8 cellular contexts compared by ENCODE assay signal in genomic region chr11:44950625-44951472, GRCh38. TPM values are rescaled to one million over a fixed set of nuclear protein-coding genes. Genes with fewer than 3 reads are reported as not detected.
DNase-seq lines count a peak whose midpoint lies in the region; ATAC-seq and TF ChIP-seq lines count a peak whose summit lies in the region.

TP53I11 (minus strand) TSS chr11:44950883; CDS start chr11:44938335, 12,548 bp downstream.

- H3K27me3 Mint-ChIP-seq in activated CD4-positive, alpha-beta T cell treated with anti-CD3 and anti-CD28 coated beads, Interleukin-2, amount 10 ng/mL, durations not matched to agents 7 days and 5 days = peaks cover 23% of the 10 kb centered on the region

- H3K4me3 Mint-ChIP-seq in activated CD4-positive, alpha-beta T cell treated with anti-CD3 and anti-CD28 coated beads, Interleukin-2, amount 10 ng/mL, durations not matched to agents 7 days and 5 days = peak within 1 kb of the TSS; percentile 53

- TF ChIP-seq CTCF in lower lobe of right lung (IDR thresholded peaks at IDR 0.05) = peak; percentile 80

- in situ Hi-C loops in G401 (cut with HindIII; ENCODE audit: low sequenced_read_pairs) = no loop called here

- CTCF ChIA-PET in activated CD4-positive, alpha-beta T cell treated with anti-CD3 and anti-CD28 coated beads, Interleukin-2, amount 10 ng/mL, durations not matched to agents 7 days and 5 days (lab: Charles Lee) = interaction anchor here (1.0 to 1.4 kb wide), 4 partner anchors 8 to 185 kb away, joined by 3 to 6 read pairs (median 3); no protein-coding TSS in a partner anchor

- H3K27ac ChIP-seq in lower lobe of right lung = peak within 1 kb of the TSS; percentile 84

- peak; percentile 93 to 94 for ATAC-seq in lower lobe of right lung
- ATAC-seq in HG02588 (IDR thresholded peaks at IDR 0.05; ENCODE audit: unreplicated experiment) = no peak
- no peak for ATAC-seq in GM18505 (IDR thresholded peaks at IDR 0.05; ENCODE audit: unreplicated experiment)

- peak within 1 kb of the TSS; percentile 90 for H3K4me3 ChIP-seq in lower lobe of right lung

- POLR2A ChIA-PET in activated CD4-positive, alpha-beta T cell treated with anti-CD3 and anti-CD28 coated beads, Interleukin-2, amount 10 ng/mL, durations not matched to agents 7 days and 5 days (lab: Charles Lee) = no interaction called here

- no peak within 1 kb of the TSS for H3K27ac Mint-ChIP-seq in activated CD4-positive, alpha-beta T cell treated with anti-CD3 and anti-CD28 coated beads, Interleukin-2, amount 10 ng/mL, durations not matched to agents 7 days and 5 days

- peaks cover 7% of the 10 kb centered on the region for H3K36me3 ChIP-seq in lower lobe of right lung

- DNase-seq in G401 (ENCODE audit: low spot score) (peak; percentile 75), NCI-H1092 treated with DMSO at 0.1 percent for 48 hours (lab: John Stamatoyannopoulos, UW) (peak; percentile 70), dermis microvascular lymphatic vessel endothelial cell (ENCODE audit: low read depth in 2 of 2) (peak; percentile 28 to 81), lower lobe of right lung (peak; percentile 91)
- DNase-seq in activated CD4-positive, alpha-beta T cell treated with anti-CD3 and anti-CD28 coated beads, Interleukin-2, amount 10 ng/mL, durations not matched to agents 7 days and 5 days = peak; percentile 26
- peak; percentile 18 to 54 (median 34) for DNase-seq in stimulated activated CD4-positive, alpha-beta T cell treated with anti-CD3 and anti-CD28 coated beads, TNF-alpha, amount 100 ng/mL, for 1 hour (ENCODE audit: low read depth in 3 of 3, low spot score in 1 of 3)

- no peaks in the 10 kb centered on the region for H3K9me3 ChIP-seq in lower lobe of right lung

- intact Hi-C loops in lower lobe of right lung (cut with DNase I) = no loop called here

- H3K9me3 Mint-ChIP-seq in activated CD4-positive, alpha-beta T cell treated with anti-CD3 and anti-CD28 coated beads, Interleukin-2, amount 10 ng/mL, durations not matched to agents 7 days and 5 days = no peaks in the 10 kb centered on the region

- H3K36me3 Mint-ChIP-seq in activated CD4-positive, alpha-beta T cell treated with anti-CD3 and anti-CD28 coated beads, Interleukin-2, amount 10 ng/mL, durations not matched to agents 7 days and 5 days (ENCODE audit: low read depth) = no peaks in the 10 kb centered on the region

- H3K4me1 Mint-ChIP-seq in activated CD4-positive, alpha-beta T cell treated with anti-CD3 and anti-CD28 coated beads, Interleukin-2, amount 10 ng/mL, durations not matched to agents 7 days and 5 days = peaks cover 18% of the 10 kb centered on the region

- H3K4me1 ChIP-seq in lower lobe of right lung = peaks cover 59% of the 10 kb centered on the region

- no peaks in the 10 kb centered on the region for H3K27me3 ChIP-seq in lower lobe of right lung (ENCODE audit: low read depth)

- no peak for TF ChIP-seq POLR2A in GM18505 (IDR thresholded peaks at IDR 0.05; ENCODE audit: borderline replicate concordance, extremely low read depth, insufficient read depth, insufficient read length)

RNA-seq across cellular contexts. Expression of gene TP53I11, which starts in this region (rescaled TPM):
- total RNA-seq in G401 (2014; rRNA removed; shearing (Covaris generic)) = 136 and 146 TPM in 2 replicates
- total RNA-seq in activated CD4-positive, alpha-beta T cell treated with anti-CD3 and anti-CD28 coated beads, Interleukin-2, amount 10 ng/mL, durations not matched to agents 7 days and 5 days = 1 to 10 TPM in 1 of 2 experiments, under 1 TPM in 1; 0.67 to 1.4 TPM
- total RNA-seq in dermis microvascular lymphatic vessel endothelial cell = 10.0 and 28.8 TPM in 2 replicates
- total RNA-seq in lower lobe of right lung = 103 TPM

Comparison
In these comparisons a context has a peak if more than half of its experiments do, and no peak if none do; other contexts are left out.
1. DNase-seq: peak in every context shown above with its lines; median percentile 91 in lower lobe of right lung; 75 in G401; 70 in NCI-H1092 treated with DMSO at 0.1 percent for 48 hours; 54 in dermis microvascular lymphatic vessel endothelial cell; 34 in stimulated activated CD4-positive, alpha-beta T cell treated with anti-CD3 and anti-CD28 coated beads, TNF-alpha, amount 100 ng/mL, for 1 hour; 26 in activated CD4-positive, alpha-beta T cell treated with anti-CD3 and anti-CD28 coated beads, Interleukin-2, amount 10 ng/mL, durations not matched to agents 7 days and 5 days.
2. ATAC-seq: peak in lower lobe of right lung (2 of 2); none in HG02588 (single experiment) and GM18505 (single experiment).